Comparison of ENCODE assay signal across 1 cellular context in the genomic region with DNA sequence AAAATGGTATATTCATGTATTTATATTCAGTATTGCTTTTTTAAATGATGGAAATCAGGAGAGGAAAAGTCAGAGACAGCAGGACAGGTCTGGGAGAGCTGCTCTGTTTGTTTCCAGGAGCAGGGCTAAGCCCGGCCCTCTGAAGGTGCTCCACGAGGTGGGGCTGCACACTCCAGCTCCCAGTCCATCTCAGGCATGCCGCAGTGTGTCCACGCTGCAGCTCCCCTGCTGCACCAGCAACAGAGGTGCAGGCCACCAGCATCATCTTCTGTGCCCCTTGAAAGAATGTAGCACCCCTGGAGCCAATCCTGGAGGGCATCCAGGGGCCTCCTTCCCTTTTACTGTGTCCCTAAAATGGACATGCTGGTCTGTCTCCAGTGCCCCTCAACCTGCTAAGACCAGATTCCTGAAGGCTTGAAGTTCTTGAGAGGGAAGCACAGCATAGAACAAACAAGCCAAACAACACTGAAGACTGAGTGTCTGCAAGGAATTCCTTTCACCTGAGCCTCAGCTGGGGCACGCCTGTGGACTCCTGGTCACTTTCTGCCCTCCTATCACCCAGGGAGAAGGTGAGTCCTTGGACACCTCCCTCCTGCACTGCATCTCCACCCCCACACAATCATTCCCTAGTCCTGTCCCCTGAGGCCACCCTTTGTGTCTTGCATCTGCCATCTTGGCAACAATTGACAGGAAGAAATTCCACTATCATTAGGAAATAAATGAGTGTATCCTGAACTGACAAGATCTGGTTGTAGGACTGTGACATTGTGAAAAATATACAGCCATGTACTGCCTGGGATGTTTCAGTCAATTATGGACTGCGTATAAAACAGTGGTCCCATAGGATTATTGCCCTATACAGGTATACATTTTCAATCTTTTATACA.
TF ChIP-seq lines count a peak whose summit lies in the region.

No MANE protein-coding gene starts in this region.

TF ChIP-seq in A549, 52 proteins besides CTCF, POLR2A, EP300 and RAD21 (continued from another document):
- TF ChIP-seq KDM1A (IDR thresholded peaks at IDR 0.05; ENCODE audit: low read depth), result no peak
